1 cellular context compared by ENCODE assay signal in genomic region chr1:156471496-156472490, GRCh38.
TF ChIP-seq lines count a peak whose summit lies in the region.

No MANE protein-coding gene starts in this region.

TF ChIP-seq in HEK293, 187 proteins besides CTCF, POLR2A, EP300 and RAD21 (continued from another document):
- TF ChIP-seq ZNF626 (tag by site-specific recombination; IDR thresholded peaks at IDR 0.05): no peak
- peak; percentile 84 for TF ChIP-seq GLIS1 (tag by site-specific recombination; IDR thresholded peaks at IDR 0.05)
- peak; percentile 53; the same call in 1 of the 2 replicates for TF ChIP-seq ZSCAN16 (tag by site-specific recombination; IDR thresholded peaks at IDR 0.05)
- TF ChIP-seq ZNF837 (tag by site-specific recombination; IDR thresholded peaks at IDR 0.05): no peak
- no peak for TF ChIP-seq SCRT2 (tag by site-specific recombination; IDR thresholded peaks at IDR 0.05)
- no peak for TF ChIP-seq SP7 (tag by site-specific recombination; IDR thresholded peaks at IDR 0.05)
- peak; percentile 14; the same call in 1 of the 2 replicates for TF ChIP-seq GLIS2 (tag by site-specific recombination; IDR thresholded peaks at IDR 0.05)
